In genomic region chr5:155091063-155091648, GRCh38 we compare ENCODE assay signal across 21 cellular contexts.
DNase-seq lines count a peak whose midpoint lies in the region; ATAC-seq and TF ChIP-seq lines count a peak whose summit lies in the region.
"Had no signal": no experiment of that assay in that cellular context is flagged by ENCODE, and none has a peak within 500 bp of the region (broad histone marks: within the 10 kb centered on the region; RNA-seq: fewer than 3 reads in every experiment).

No MANE protein-coding gene starts in this region.

- H3K9me3 Mint-ChIP-seq in stimulated activated effector memory CD8-positive, alpha-beta T cell treated with anti-CD3 and anti-CD28 coated beads, Interleukin-12 subunit alpha, Interleukin-12 subunit beta, amount 100 ng/mL, for 72 hours, result no peaks in the 10 kb centered on the region
- H3K9me3 Mint-ChIP-seq in activated T-cell treated with anti-CD3 and anti-CD28 coated beads, Interleukin-2, amount 50 U/mL, for 72 hours, result peaks cover 0 to 2% of the 10 kb centered on the region in 2 donors
- no peaks in the 10 kb centered on the region for H3K9me3 Mint-ChIP-seq in activated CD4-positive, alpha-beta memory T cell treated with anti-CD3 and anti-CD28 coated beads for 36 hours
- H3K9me3 Mint-ChIP-seq: activated naive CD4-positive, alpha-beta T cell treated with anti-CD3 and anti-CD28 coated beads, Interleukin-2, amount 50 U/mL, for 24 hours; activated T-helper 1 cell treated with anti-CD3 and anti-CD28 coated beads, Interleukin-12 subunit alpha, Interleukin-12 subunit beta, Interleukin-2, Interleukin-4 antibody, amounts not matched to agents 30 ng/mL and 10 ng/mL and 1 ng/mL, durations not matched to agents 14 hours and 24 hours and 36 hours; neural crest cell had no signal

- CTCF ChIA-PET in activated CD4-positive, alpha-beta memory T cell treated with anti-CD3 and anti-CD28 coated beads for 36 hours (lab: Charles Lee), result no interaction called here

- DNase-seq in HS-27A (ENCODE audit: low read depth), result peak; percentile 14
- DNase-seq in astrocyte of the hippocampus (ENCODE audit: low read depth, low spot score), result peak; percentile 44
- no peak for DNase-seq in Right ventricle myocardium superior
- DNase-seq in retinal pigment epithelial cell (ENCODE audit: low read depth), result peak; percentile 51
- no peak for DNase-seq in stimulated activated effector memory CD8-positive, alpha-beta T cell treated with anti-CD3 and anti-CD28 coated beads, Interleukin-12 subunit alpha, Interleukin-12 subunit beta, amount 100 ng/mL, for 72 hours (ENCODE audit: low spot score in 2 of 2)
- no peak for DNase-seq in activated T-cell treated with anti-CD3 and anti-CD28 coated beads, Interleukin-2, amount 50 U/mL, for 72 hours
- no peak for DNase-seq in activated CD4-positive, alpha-beta memory T cell treated with anti-CD3 and anti-CD28 coated beads for 36 hours
- DNase-seq: activated CD4-positive, CD25-positive, alpha-beta regulatory T cell treated with anti-CD3 and anti-CD28 coated beads, Interleukin-2, amount 50 U/mL, for 72 hours; DMS79; gastrocnemius medialis; Karpas-422; NCI-H1092 treated with DMSO at 0.1 percent for 48 hours; NCI-H524 treated with DMSO at 0.1 percent for 48 hours; RPMI8226; stimulated activated CD4-positive, alpha-beta T cell treated with anti-CD3 and anti-CD28 coated beads, Interleukin-2, amount 100 ng/mL, for 24 hours; stimulated activated naive CD4-positive, alpha-beta T cell had no signal

- intact Hi-C loops in Right ventricle myocardium superior (cut with DNase I), result no loop called here
- intact Hi-C loops in activated CD4-positive, alpha-beta memory T cell treated with anti-CD3 and anti-CD28 coated beads for 36 hours (cut with micrococcal nuclease), result no loop called here

- H3K27me3 Mint-ChIP-seq in activated T-cell treated with anti-CD3 and anti-CD28 coated beads, Interleukin-2, amount 50 U/mL, for 72 hours (ENCODE audit: low read depth), result peaks cover 21% of the 10 kb centered on the region
- peaks cover 10% of the 10 kb centered on the region for H3K27me3 Mint-ChIP-seq in activated CD4-positive, alpha-beta memory T cell treated with anti-CD3 and anti-CD28 coated beads for 36 hours

- POLR2A ChIA-PET in activated CD4-positive, alpha-beta memory T cell treated with anti-CD3 and anti-CD28 coated beads for 36 hours (lab: Charles Lee), result no interaction called here

- no peaks in the 10 kb centered on the region for H3K4me1 Mint-ChIP-seq in stimulated activated effector memory CD8-positive, alpha-beta T cell treated with anti-CD3 and anti-CD28 coated beads, Interleukin-12 subunit alpha, Interleukin-12 subunit beta, amount 100 ng/mL, for 72 hours
- H3K4me1 Mint-ChIP-seq in activated T-cell treated with anti-CD3 and anti-CD28 coated beads, Interleukin-2, amount 50 U/mL, for 72 hours (ENCODE audit: low read depth), result no peaks in the 10 kb centered on the region
- no peaks in the 10 kb centered on the region for H3K4me1 Mint-ChIP-seq in activated CD4-positive, alpha-beta memory T cell treated with anti-CD3 and anti-CD28 coated beads for 36 hours (ENCODE audit: low read depth)
- H3K4me1 Mint-ChIP-seq: activated naive CD4-positive, alpha-beta T cell treated with anti-CD3 and anti-CD28 coated beads, Interleukin-2, amount 50 U/mL, for 24 hours; neural crest cell had no signal

- H3K4me3 ChIP-seq in retinal pigment epithelial cell (ENCODE audit: low read length), result no peak overlapping the region
- H3K4me3 ChIP-seq: coronary artery, gastrocnemius medialis, thoracic aorta had no signal

- no peak overlapping the region for H3K4me3 Mint-ChIP-seq in stimulated activated effector memory CD8-positive, alpha-beta T cell treated with anti-CD3 and anti-CD28 coated beads, Interleukin-12 subunit alpha, Interleukin-12 subunit beta, amount 100 ng/mL, for 72 hours
- H3K4me3 Mint-ChIP-seq in activated T-cell treated with anti-CD3 and anti-CD28 coated beads, Interleukin-2, amount 50 U/mL, for 72 hours, result no peak overlapping the region
- no peak overlapping the region for H3K4me3 Mint-ChIP-seq in activated CD4-positive, alpha-beta memory T cell treated with anti-CD3 and anti-CD28 coated beads for 36 hours
- H3K4me3 Mint-ChIP-seq: activated naive CD4-positive, alpha-beta T cell treated with anti-CD3 and anti-CD28 coated beads, Interleukin-2, amount 50 U/mL, for 24 hours; activated T-helper 1 cell treated with anti-CD3 and anti-CD28 coated beads, Interleukin-12 subunit alpha, Interleukin-12 subunit beta, Interleukin-2, Interleukin-4 antibody, amounts not matched to agents 30 ng/mL and 10 ng/mL and 1 ng/mL, durations not matched to agents 14 hours and 24 hours and 36 hours; neural crest cell had no signal

- H3K27ac Mint-ChIP-seq in stimulated activated effector memory CD8-positive, alpha-beta T cell treated with anti-CD3 and anti-CD28 coated beads, Interleukin-12 subunit alpha, Interleukin-12 subunit beta, amount 100 ng/mL, for 72 hours, result no peak overlapping the region
- H3K27ac Mint-ChIP-seq in activated T-cell treated with anti-CD3 and anti-CD28 coated beads, Interleukin-2, amount 50 U/mL, for 72 hours, result no peak overlapping the region
- no peak overlapping the region for H3K27ac Mint-ChIP-seq in activated CD4-positive, alpha-beta memory T cell treated with anti-CD3 and anti-CD28 coated beads for 36 hours
- H3K27ac Mint-ChIP-seq: activated naive CD4-positive, alpha-beta T cell treated with anti-CD3 and anti-CD28 coated beads, Interleukin-2, amount 50 U/mL, for 24 hours; activated T-helper 1 cell treated with anti-CD3 and anti-CD28 coated beads, Interleukin-12 subunit alpha, Interleukin-12 subunit beta, Interleukin-2, Interleukin-4 antibody, amounts not matched to agents 30 ng/mL and 10 ng/mL and 1 ng/mL, durations not matched to agents 14 hours and 24 hours and 36 hours had no signal

- H3K36me3 Mint-ChIP-seq in stimulated activated effector memory CD8-positive, alpha-beta T cell treated with anti-CD3 and anti-CD28 coated beads, Interleukin-12 subunit alpha, Interleukin-12 subunit beta, amount 100 ng/mL, for 72 hours, result no peaks in the 10 kb centered on the region
- H3K36me3 Mint-ChIP-seq in activated T-cell treated with anti-CD3 and anti-CD28 coated beads, Interleukin-2, amount 50 U/mL, for 72 hours (ENCODE audit: insufficient read depth in 2 of 2), result no peaks in the 10 kb centered on the region
- H3K36me3 Mint-ChIP-seq in activated CD4-positive, alpha-beta memory T cell treated with anti-CD3 and anti-CD28 coated beads for 36 hours, result no peaks in the 10 kb centered on the region
- H3K36me3 Mint-ChIP-seq: activated naive CD4-positive, alpha-beta T cell treated with anti-CD3 and anti-CD28 coated beads, Interleukin-2, amount 50 U/mL, for 24 hours had no signal

- peak; percentile 90 for ATAC-seq in Right ventricle myocardium superior (ENCODE audit: poor library complexity)
- no peak for ATAC-seq in stimulated activated effector memory CD8-positive, alpha-beta T cell treated with anti-CD3 and anti-CD28 coated beads, Interleukin-12 subunit alpha, Interleukin-12 subunit beta, amount 100 ng/mL, for 72 hours
- ATAC-seq in activated T-cell treated with anti-CD3 and anti-CD28 coated beads, Interleukin-2, amount 50 U/mL, for 72 hours (replicated peaks in 1 of 2), result no peak
- ATAC-seq: gastrocnemius medialis had no signal

- no peak for TF ChIP-seq CTCF in retinal pigment epithelial cell (conservative IDR thresholded peaks at IDR 0.05; ENCODE audit: low read depth, low read length)

Comparison
In these comparisons a context has a peak if more than half of its experiments do, and no peak if none do; other contexts are left out.
1. DNase-seq: peak in HS-27A (single experiment), astrocyte of the hippocampus (single experiment) and retinal pigment epithelial cell (single experiment); none in Right ventricle myocardium superior (single experiment), stimulated activated effector memory CD8-positive, alpha-beta T cell treated with anti-CD3 and anti-CD28 coated beads, Interleukin-12 subunit alpha, Interleukin-12 subunit beta, amount 100 ng/mL, for 72 hours (0 of 2), activated T-cell treated with anti-CD3 and anti-CD28 coated beads, Interleukin-2, amount 50 U/mL, for 72 hours (0 of 2) and activated CD4-positive, alpha-beta memory T cell treated with anti-CD3 and anti-CD28 coated beads for 36 hours (single experiment).